Comparison of ENCODE assay signal across 11 cellular contexts in genomic region chr15:50066202-50066601, GRCh38. TPM values are rescaled to one million over a fixed set of nuclear protein-coding genes. Genes with fewer than 3 reads are reported as not detected.
DNase-seq lines count a peak whose midpoint lies in the region; ATAC-seq and TF ChIP-seq lines count a peak whose summit lies in the region.
"Had no signal": no experiment of that assay in that cellular context is flagged by ENCODE, and none has a peak within 500 bp of the region (broad histone marks: within the 10 kb centered on the region; RNA-seq: fewer than 3 reads in every experiment).

No MANE protein-coding gene starts in this region.

- H4K20me1 ChIP-seq in GM23338 (replicated peaks; ENCODE audit: insufficient read depth): no peaks in the 10 kb centered on the region

- ATAC-seq in GM23338 (no peak), T-helper 17 cell (peak; percentile 72), GM21381 (IDR thresholded peaks at IDR 0.05; ENCODE audit: unreplicated experiment) (no peak)
- ATAC-seq: naive thymus-derived CD8-positive, alpha-beta T cell had no signal

- no peaks in the 10 kb centered on the region for H3K9me3 Mint-ChIP-seq in GM23338
- H3K9me3 Mint-ChIP-seq: naive thymus-derived CD8-positive, alpha-beta T cell had no signal

- no peak for TF ChIP-seq POLR2A in vagina (IDR thresholded peaks at IDR 0.05)

- in situ Hi-C loops in ACHN (cut with HindIII; ENCODE audit: low pct_ligation_motif_present, low pct_unique_long_range_greater_than_20kb, low sequenced_read_pairs): no loop called here

- intact Hi-C loops in vagina (cut with DNase I): no loop called here

- no peaks in the 10 kb centered on the region for H3F3A ChIP-seq in GM23338 (replicated peaks; ENCODE audit: low read depth)

- no peak overlapping the region for H3K4me3 Mint-ChIP-seq in GM23338
- no peak overlapping the region for H3K4me3 Mint-ChIP-seq in T-helper 17 cell
- H3K4me3 Mint-ChIP-seq: naive thymus-derived CD8-positive, alpha-beta T cell had no signal

- no peaks in the 10 kb centered on the region for H3K79me2 ChIP-seq in GM23338 (replicated peaks; ENCODE audit: insufficient read depth)

- H3K4me2 ChIP-seq in GM23338: no peak overlapping the region

- H3K27ac Mint-ChIP-seq in GM23338 (no peak overlapping the region), T-helper 17 cell (no peak overlapping the region)

- no peaks in the 10 kb centered on the region for H3K36me3 Mint-ChIP-seq in GM23338 (ENCODE audit: low read depth)
- H3K36me3 Mint-ChIP-seq in T-helper 17 cell (ENCODE audit: low read depth): no peaks in the 10 kb centered on the region
- H3K36me3 Mint-ChIP-seq: naive thymus-derived CD8-positive, alpha-beta T cell had no signal

- H3K9me3 ChIP-seq in T-helper 17 cell (ENCODE audit: control insufficient read depth, low read length, poor library complexity, severe bottlenecking) (no peaks in the 10 kb centered on the region), vagina (no peaks in the 10 kb centered on the region)
- H3K9me3 ChIP-seq: adrenal gland had no signal

- H3K27me3 ChIP-seq in GM23338 (ENCODE audit: insufficient read depth): no peaks in the 10 kb centered on the region
- H3K27me3 ChIP-seq in vagina: no peaks in the 10 kb centered on the region
- H3K27me3 ChIP-seq: adrenal gland had no signal

- H2AFZ ChIP-seq in GM23338: no peak overlapping the region

- H3K4me1 ChIP-seq in GM23338 (ENCODE audit: insufficient read depth) (no peaks in the 10 kb centered on the region; the same call in 1 of the 2 replicates), vagina (no peaks in the 10 kb centered on the region)
- H3K4me1 ChIP-seq: adrenal gland had no signal

- H3K4me1 Mint-ChIP-seq in GM23338: peaks cover 5% of the 10 kb centered on the region; the same call in 2 of the 3 replicates
- peaks cover 4% of the 10 kb centered on the region for H3K4me1 Mint-ChIP-seq in T-helper 17 cell

- H3K4me3 ChIP-seq in GM23338 (no peak overlapping the region), foreskin fibroblast (ENCODE audit: low read depth in 1 of 2, low read length in 2 of 2) (no peak overlapping the region), vagina (no peak overlapping the region)
- H3K4me3 ChIP-seq: adrenal gland had no signal

- peak; percentile 33 for DNase-seq in AG20443 (ENCODE audit: low spot score)
- DNase-seq in GM23338 (ENCODE audit: low spot score): peak; percentile 19
- DNase-seq in T-helper 17 cell: no peak
- DNase-seq in foreskin fibroblast: peak; percentile 9 to 23
- DNase-seq in ACHN: no peak
- no peak for DNase-seq in vagina (ENCODE audit: extremely low spot score in 2 of 2)
- no peak for DNase-seq in NCI-H1417 (lab: John Stamatoyannopoulos, UW)
- DNase-seq: adrenal gland; naive thymus-derived CD8-positive, alpha-beta T cell; NCI-H187 treated with DMSO at 0.1 percent for 48 hours had no signal

- no peak for TF ChIP-seq CTCF in GM23338 (conservative IDR thresholded peaks at IDR 0.05; ENCODE audit: low read depth in 2 of 2)
- no peak for TF ChIP-seq CTCF in foreskin fibroblast (IDR thresholded peaks at IDR 0.05; ENCODE audit: low read depth, low read length)
- TF ChIP-seq CTCF in vagina (IDR thresholded peaks at IDR 0.05): no peak

- H3K36me3 ChIP-seq in GM23338 (ENCODE audit: insufficient read depth) (no peaks in the 10 kb centered on the region), vagina (no peaks in the 10 kb centered on the region)
- H3K36me3 ChIP-seq: adrenal gland had no signal

- no peaks in the 10 kb centered on the region for H3K9me2 ChIP-seq in GM23338 (ENCODE audit: insufficient read depth)

- no peak overlapping the region for H3K27ac ChIP-seq in GM23338 (ENCODE audit: low read depth)
- H3K27ac ChIP-seq in vagina: no peak overlapping the region
- H3K27ac ChIP-seq: adrenal gland had no signal

- H3K27me3 Mint-ChIP-seq in GM23338 (ENCODE audit: insufficient read depth, low read depth, poor library complexity): no peaks in the 10 kb centered on the region
- H3K27me3 Mint-ChIP-seq in T-helper 17 cell: peaks cover 28% of the 10 kb centered on the region

TF ChIP-seq in GM23338, 12 proteins besides CTCF, POLR2A, EP300 and RAD21 (continues in another document):
- TF ChIP-seq REST (IDR thresholded peaks at IDR 0.05; ENCODE audit: unreplicated experiment) (no peak), CREB1 (CRISPR knock-in tag; IDR thresholded peaks at IDR 0.05; ENCODE audit: low read depth) (no peak), ZNF331 (CRISPR knock-in tag; IDR thresholded peaks at IDR 0.05; ENCODE audit: low read depth) (no peak), STAT1 (IDR thresholded peaks at IDR 0.05; ENCODE audit: unreplicated experiment) (no peak)

RNA-seq across cellular contexts. Expression of gene ATP8B4, which starts 52.8 kb away (rescaled TPM):
- total RNA-seq in GM23338 (2014; rRNA removed; shearing (Covaris generic)): 0.24 and 4.5 TPM in 2 replicates
- polyA plus RNA-seq in GM23338 (2016; fragmentation: Nextera tagmentation; extraction: Ambion mirVana): 0.07 TPM in 1 of 2 replicates, not detected in the other
- total RNA-seq in T-helper 17 cell (1 to 10 TPM in 1 of 2 donors, under 1 TPM in 1; 0.86 to 1.1 TPM), vagina (9.8 TPM)
- polyA plus RNA-seq: naive thymus-derived CD8-positive, alpha-beta T cell had no signal

Comparison
In these comparisons a context has a peak if more than half of its experiments do, and no peak if none do; other contexts are left out.
1. DNase-seq: peak in AG20443 (single experiment), GM23338 (single experiment) and foreskin fibroblast (2 of 2); none in T-helper 17 cell (0 of 3), ACHN (single experiment), vagina (0 of 2) and NCI-H1417 (0 of 3).